In the genomic region with DNA sequence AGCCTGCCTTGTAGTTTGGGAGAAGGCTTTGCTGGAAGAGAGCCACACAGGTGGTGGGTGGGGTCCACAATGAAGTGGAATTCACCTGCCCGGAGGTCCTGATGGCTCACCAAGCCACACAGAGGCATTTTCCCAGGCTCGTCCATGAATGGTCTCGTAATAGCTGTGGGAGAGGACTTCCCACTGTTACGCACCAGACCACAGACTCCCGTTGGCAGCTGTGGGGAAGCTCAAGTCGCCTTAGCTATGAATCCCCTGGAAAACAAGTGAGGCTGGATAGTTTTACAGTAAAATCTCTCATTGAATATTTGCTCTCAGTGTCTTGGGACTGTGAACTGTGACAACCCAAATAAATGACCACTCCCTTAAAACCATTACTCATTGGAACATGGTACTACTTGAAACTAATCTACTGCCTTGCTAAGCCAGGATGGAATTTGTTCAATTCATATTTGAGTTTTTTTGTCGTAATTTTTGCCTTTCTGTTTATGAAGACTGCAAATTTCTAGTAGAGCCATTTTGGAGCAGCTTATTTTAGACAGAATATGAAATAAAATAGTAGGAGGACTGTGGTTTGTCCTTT, we compare ENCODE assay signal across 23 cellular contexts.
DNase-seq lines count a peak whose midpoint lies in the region; ATAC-seq, FAIRE-seq and TF ChIP-seq lines count a peak whose summit lies in the region.
"Had no signal": no experiment of that assay in that cellular context is flagged by ENCODE, and none has a peak within 500 bp of the region (broad histone marks: within the 10 kb centered on the region; RNA-seq: fewer than 3 reads in every experiment).

No MANE protein-coding gene starts in this region.

- FAIRE-seq in urothelium cell line (lab: Jason Lieb, UNC) = no peak

- no peak overlapping the region for H3K4me3 Mint-ChIP-seq in mesothelial cell of epicardium
- H3K4me3 Mint-ChIP-seq: activated CD8-positive, alpha-beta T cell treated with anti-CD3 and anti-CD28 coated beads, Interleukin-2, amount 10 ng/mL, durations not matched to agents 7 days and 5 days; activated naive CD8-positive, alpha-beta T cell treated with anti-CD3 and anti-CD28 coated beads, Interleukin-2, amount 10 ng/mL, durations not matched to agents 7 days and 5 days; effector memory CD8-positive, alpha-beta T cell; IgD-negative memory B cell; T-helper 1 cell treated with Interleukin-12 subunit alpha and Interleukin-12 subunit beta and Interleukin-4 antibody, amounts not matched to agents 30 μg/mL and 1 μg/mL, for 36 hours; WTC11 had no signal

- BruUV-seq in PC-3 (replicated peaks; lab: Mats Ljungman, UMichigan) (no TSS peak), mammary epithelial cell (replicated peaks; lab: Mats Ljungman, UMichigan) (no TSS peak)

- peaks cover 3% of the 10 kb centered on the region for H3K9me3 Mint-ChIP-seq in mesothelial cell of epicardium
- H3K9me3 Mint-ChIP-seq: activated naive CD8-positive, alpha-beta T cell treated with anti-CD3 and anti-CD28 coated beads, Interleukin-2, amount 10 ng/mL, durations not matched to agents 7 days and 5 days; effector memory CD8-positive, alpha-beta T cell; IgD-negative memory B cell; T-helper 1 cell treated with Interleukin-12 subunit alpha and Interleukin-12 subunit beta and Interleukin-4 antibody, amounts not matched to agents 30 μg/mL and 1 μg/mL, for 36 hours; WTC11 had no signal

- WGBS in mammary epithelial cell (ENCODE audit: low coverage, missing lambda C conversion rate) = 51% methylated on average over 5 of the region's 7 CpGs
- 87 to 88% methylated on average over 7 of the region's 7 CpGs for WGBS in thyroid gland, 2 donors

- peak overlapping the region; percentile 95 for H3K27ac ChIP-seq in PC-3 (ENCODE audit: low read length)
- peak overlapping the region; percentile 27 for H3K27ac ChIP-seq in mammary epithelial cell (ENCODE audit: insufficient read depth, low read depth, low read length)
- H3K27ac ChIP-seq in thyroid gland = peak overlapping the region in 2 of 3 donors; percentile 22 to 36

- in situ Hi-C loops in mammary epithelial cell (cut with MboI; ENCODE audit: low sequenced_read_pairs in 2 of 2) = no loop called here

- H3K9me2 ChIP-seq in PC-3 (replicated peaks; ENCODE audit: low read length) = no peaks in the 10 kb centered on the region

- H3K4me1 ChIP-seq in PC-3 (ENCODE audit: insufficient read depth, low read length) = peaks cover 89% of the 10 kb centered on the region
- H3K4me1 ChIP-seq in mammary epithelial cell (ENCODE audit: insufficient read depth, low read length) = peaks cover 76% of the 10 kb centered on the region
- peaks cover 21 to 37% of the 10 kb centered on the region in 2 donors for H3K4me1 ChIP-seq in thyroid gland

- POLR2A ChIA-PET in PC-3 (lab: Charles Lee; ENCODE audit: unreplicated experiment) = interaction anchor here (0.5 kb wide), 1 partner anchor 8 kb away, joined by 3 read pairs; no protein-coding TSS in a partner anchor

- H3K9ac ChIP-seq in PC-3 (ENCODE audit: low read length) = peak overlapping the region; percentile 84
- H3K9ac ChIP-seq in mammary epithelial cell (ENCODE audit: insufficient read depth, low read length) = no peak overlapping the region

- dilution Hi-C loops in mammary epithelial cell (cut with HindIII; ENCODE audit: low sequenced_read_pairs) = no loop called here

- H3K36me3 ChIP-seq in PC-3 (ENCODE audit: low read depth, low read length) (no peaks in the 10 kb centered on the region), mammary epithelial cell (ENCODE audit: insufficient read depth, low read length) (no peaks in the 10 kb centered on the region), thyroid gland (no peaks in the 10 kb centered on the region)

- peaks cover 34% of the 10 kb centered on the region for H3K4me1 Mint-ChIP-seq in mesothelial cell of epicardium
- H3K4me1 Mint-ChIP-seq: IgD-negative memory B cell had no signal

- H3K9me3 ChIP-seq in PC-3 (ENCODE audit: low read length) = no peaks in the 10 kb centered on the region
- H3K9me3 ChIP-seq in mammary epithelial cell (replicated peaks; ENCODE audit: insufficient read depth, low read length) = no peaks in the 10 kb centered on the region
- no peaks in the 10 kb centered on the region for H3K9me3 ChIP-seq in thyroid gland
- H3K9me3 ChIP-seq: mucosa of descending colon had no signal

- ATAC-seq in PC-3 (0 out of 2 replicates have a peak, but pooled peaks have one; percentile 0), HG03342 (IDR thresholded peaks at IDR 0.05; ENCODE audit: unreplicated experiment) (no peak)
- ATAC-seq: activated CD8-positive, alpha-beta T cell treated with anti-CD3 and anti-CD28 coated beads, Interleukin-2, amount 10 ng/mL, durations not matched to agents 7 days and 5 days; effector memory CD8-positive, alpha-beta T cell; left cardiac atrium; mucosa of descending colon; sciatic nerve; WTC11 had no signal

- intact Hi-C loops in PC-3 (cut with micrococcal nuclease) (no loop called here), mammary epithelial cell (cut with micrococcal nuclease) (no loop called here), thyroid gland (cut with DNase I) (no loop called here)

- H3K27ac Mint-ChIP-seq in mesothelial cell of epicardium = peak overlapping the region; percentile 18
- H3K27ac Mint-ChIP-seq: activated CD8-positive, alpha-beta T cell treated with anti-CD3 and anti-CD28 coated beads, Interleukin-2, amount 10 ng/mL, durations not matched to agents 7 days and 5 days; activated naive CD8-positive, alpha-beta T cell treated with anti-CD3 and anti-CD28 coated beads, Interleukin-2, amount 10 ng/mL, durations not matched to agents 7 days and 5 days; effector memory CD8-positive, alpha-beta T cell; IgD-negative memory B cell; T-helper 1 cell treated with Interleukin-12 subunit alpha and Interleukin-12 subunit beta and Interleukin-4 antibody, amounts not matched to agents 30 μg/mL and 1 μg/mL, for 36 hours; WTC11 had no signal

- H3K36me3 Mint-ChIP-seq in mesothelial cell of epicardium = peaks cover 10% of the 10 kb centered on the region

- peaks cover 24% of the 10 kb centered on the region for H3F3A ChIP-seq in PC-3 (ENCODE audit: low read length, unreplicated experiment)

- H3K27me3 Mint-ChIP-seq in mesothelial cell of epicardium (ENCODE audit: low read depth) = no peaks in the 10 kb centered on the region
- H3K27me3 Mint-ChIP-seq: activated naive CD8-positive, alpha-beta T cell treated with anti-CD3 and anti-CD28 coated beads, Interleukin-2, amount 10 ng/mL, durations not matched to agents 7 days and 5 days; effector memory CD8-positive, alpha-beta T cell; IgD-negative memory B cell had no signal

- DNase-seq in PC-3 (peak; percentile 94), mammary epithelial cell (peak; percentile 94), mesothelial cell of epicardium (ENCODE audit: low spot score in 2 of 2, unreplicated experiment in 2 of 2) (no peak), thyroid gland (no peak), urothelium cell line (ENCODE audit: low spot score) (no peak), NCI-H1092 (lab: John Stamatoyannopoulos, UW) (no peak)
- DNase-seq: activated CD8-positive, alpha-beta T cell treated with anti-CD3 and anti-CD28 coated beads, Interleukin-2, amount 10 ng/mL, durations not matched to agents 7 days and 5 days; activated naive CD8-positive, alpha-beta T cell treated with anti-CD3 and anti-CD28 coated beads, Interleukin-2, amount 10 ng/mL, durations not matched to agents 7 days and 5 days; Calu3; effector memory CD8-positive, alpha-beta T cell; foreskin fibroblast; left cardiac atrium; mucosa of descending colon; NCI-H1092 treated with DMSO at 0.1 percent for 48 hours; NCI-H69; nucleus accumbens; SIG-M5; stimulated activated CD4-positive, alpha-beta T cell treated with anti-CD3 and anti-CD28 coated beads, Interleukin-2, amount 100 ng/mL, for 48 hours had no signal

- CTCF ChIA-PET in PC-3 (lab: Charles Lee) = no interaction called here
- CTCF ChIA-PET in mammary epithelial cell (lab: Charles Lee; ENCODE audit: low non-redundant PET) = no interaction called here

- H3K4me2 ChIP-seq in PC-3 (ENCODE audit: low read length) = peak overlapping the region; percentile 46
- no peak overlapping the region for H3K4me2 ChIP-seq in mammary epithelial cell (ENCODE audit: insufficient read depth, low read depth, low read length)

- H3K4me3 ChIP-seq in PC-3 (ENCODE audit: low read length) (peak overlapping the region; percentile 0; the same call in 1 of the 2 replicates), mammary epithelial cell (replicated peaks in 1 of 3; ENCODE audit: insufficient read depth in 1 of 3, low read depth in 2 of 3, low read length in 3 of 3) (no peak overlapping the region), thyroid gland (replicated peaks in 1 of 3) (no peak overlapping the region)
- H3K4me3 ChIP-seq: mucosa of descending colon had no signal

- no peaks in the 10 kb centered on the region for H4K20me1 ChIP-seq in PC-3 (ENCODE audit: low read length)
- H4K20me1 ChIP-seq in mammary epithelial cell (ENCODE audit: insufficient read depth, low read length) = no peaks in the 10 kb centered on the region

- H3K27me3 ChIP-seq in PC-3 (ENCODE audit: low read length) (no peaks in the 10 kb centered on the region), mammary epithelial cell (ENCODE audit: insufficient read depth, low read length) (no peaks in the 10 kb centered on the region), thyroid gland (no peaks in the 10 kb centered on the region)

- peaks cover 13% of the 10 kb centered on the region for H3K79me2 ChIP-seq in PC-3 (ENCODE audit: low read length)
- no peaks in the 10 kb centered on the region for H3K79me2 ChIP-seq in mammary epithelial cell (ENCODE audit: insufficient read depth, low read length)

- no peak for TF ChIP-seq POLR2A in thyroid gland (IDR thresholded peaks at IDR 0.05)

- H2AFZ ChIP-seq in PC-3 (ENCODE audit: low read length) = no peak overlapping the region
- H2AFZ ChIP-seq in mammary epithelial cell (ENCODE audit: low read depth, low read length) = no peak overlapping the region

- TF ChIP-seq CTCF in PC-3 (conservative IDR thresholded peaks at IDR 0.05; ENCODE audit: low read depth, low read length) (no peak), mammary epithelial cell (conservative IDR thresholded peaks at IDR 0.05 in 1 of 2, IDR thresholded peaks at IDR 0.05 in 1 of 2; ENCODE audit: extremely low read depth in 1 of 2, insufficient read depth in 1 of 2, low read depth in 1 of 2, low read length in 2 of 2) (no peak), mesothelial cell of epicardium (IDR thresholded peaks at IDR 0.05; ENCODE audit: unreplicated experiment) (no peak), thyroid gland (IDR thresholded peaks at IDR 0.05) (no peak)

Comparison
In these comparisons a context has a peak if more than half of its experiments do, and no peak if none do; other contexts are left out.
1. DNase-seq: peak in PC-3 (single experiment) and mammary epithelial cell (single experiment); none in mesothelial cell of epicardium (0 of 2), thyroid gland (0 of 2), urothelium cell line (single experiment) and NCI-H1092 (single experiment).
2. H3K27ac ChIP-seq: peak in every context shown above with its lines; median percentile 95 in PC-3; 29 in thyroid gland; 27 in mammary epithelial cell.